In genomic region chr7:37371755-37372154, GRCh38 we compare ENCODE assay signal across 6 cellular contexts.
"Had no signal": no experiment of that assay in that cellular context is flagged by ENCODE, and none has a peak within 500 bp of the region (broad histone marks: within the 10 kb centered on the region; RNA-seq: fewer than 3 reads in every experiment).

No MANE protein-coding gene starts in this region.

- DNase-seq: activated CD4-positive, alpha-beta T cell treated with anti-CD3 and anti-CD28 coated beads, Interleukin-2, amount 50 U/mL, for 1 hour; glutamatergic neuron; naive thymus-derived CD4-positive, alpha-beta T cell; posterior cingulate gyrus; right lobe of liver had no signal

- H3K4me3 Mint-ChIP-seq: naive thymus-derived CD4-positive, alpha-beta T cell had no signal

- H3K27ac Mint-ChIP-seq: activated T-helper 2 cell treated with anti-CD3 and anti-CD28 coated beads, Interferon-gamma antibody, Interleukin-2, Interleukin-4, amounts not matched to agents 10 μg/mL and 5 μg/mL and 100 μg/mL, durations not matched to agents 14 hours and 24 hours and 36 hours; naive thymus-derived CD4-positive, alpha-beta T cell had no signal

- ATAC-seq: naive thymus-derived CD4-positive, alpha-beta T cell; right lobe of liver had no signal

- H3K27me3 Mint-ChIP-seq: naive thymus-derived CD4-positive, alpha-beta T cell had no signal
